In the genomic region with DNA sequence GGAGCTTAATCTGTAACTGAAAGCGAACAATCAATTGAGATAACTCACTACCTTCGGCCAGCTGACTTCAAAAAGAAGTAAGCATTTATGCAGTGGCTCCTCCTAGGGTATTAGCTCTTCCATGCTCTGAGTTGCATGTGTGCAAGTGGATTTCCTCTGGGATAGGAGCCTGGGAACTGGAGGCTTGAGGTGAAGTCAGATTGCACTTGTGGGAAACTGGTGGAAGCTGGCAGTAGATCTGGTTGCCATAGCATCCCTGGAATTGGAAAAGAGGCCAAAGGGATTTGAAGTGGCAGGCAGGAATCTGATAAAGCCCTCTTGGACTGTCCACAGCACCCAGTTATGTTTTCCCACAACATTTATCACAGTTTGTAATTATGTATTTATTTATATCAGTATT, we compare ENCODE assay signal across 22 cellular contexts. TPM values are rescaled to one million over a fixed set of nuclear protein-coding genes. Genes with fewer than 3 reads are reported as not detected.
DNase-seq lines count a peak whose midpoint lies in the region; ATAC-seq, FAIRE-seq and TF ChIP-seq lines count a peak whose summit lies in the region.
"Had no signal": no experiment of that assay in that cellular context is flagged by ENCODE, and none has a peak within 500 bp of the region (broad histone marks: within the 10 kb centered on the region; RNA-seq: fewer than 3 reads in every experiment).

No MANE protein-coding gene starts in this region.

- H3K23ac ChIP-seq in mesendoderm (ENCODE audit: low read length): no peak overlapping the region

- H2AK5ac ChIP-seq in mesendoderm (ENCODE audit: low read length): no peak overlapping the region

- no TSS peak for BruUV-seq in MCF 10A (replicated peaks; lab: Mats Ljungman, UMichigan)

- H3K4me3 ChIP-seq in AG10803 (ENCODE audit: low read length) (no peak overlapping the region), astrocyte (ENCODE audit: insufficient read depth, low read depth, low read length) (no peak overlapping the region), mesendoderm (ENCODE audit: low read length) (no peak overlapping the region)
- H3K4me3 ChIP-seq: HAP-1, PC-9 had no signal

- no peak overlapping the region for H2AFZ ChIP-seq in astrocyte (ENCODE audit: low read depth, low read length)
- H2AFZ ChIP-seq: PC-9 had no signal

- H4K20me1 ChIP-seq in astrocyte (ENCODE audit: insufficient read depth, low read length): no peaks in the 10 kb centered on the region

- H3K9ac ChIP-seq in astrocyte (ENCODE audit: low read length) (no peak overlapping the region), mesendoderm (ENCODE audit: low read length) (no peak overlapping the region)

- H3K79me2 ChIP-seq in astrocyte (ENCODE audit: insufficient read depth, low read length): no peaks in the 10 kb centered on the region
- no peaks in the 10 kb centered on the region for H3K79me2 ChIP-seq in mesendoderm (ENCODE audit: control insufficient read depth, insufficient read depth, low read length)

- TF ChIP-seq CTCF in AG10803 (conservative IDR thresholded peaks at IDR 0.05; ENCODE audit: low read length) (no peak), astrocyte (IDR thresholded peaks at IDR 0.05; ENCODE audit: insufficient read depth, low read depth, low read length) (no peak), MCF 10A (IDR thresholded peaks at IDR 0.05; ENCODE audit: unreplicated experiment) (no peak)

- ATAC-seq in GM21576 (IDR thresholded peaks at IDR 0.05; ENCODE audit: unreplicated experiment) (no peak), GM18907 (IDR thresholded peaks at IDR 0.05; ENCODE audit: unreplicated experiment) (no peak)
- ATAC-seq: Right ventricle myocardium inferior, SK-N-SH treated with all-trans-retinoic acid at 6 μM for 48 hours had no signal

- POLR2A ChIA-PET in MCF 10A (lab: Yijun Ruan, JAX): interaction anchor here (1.1 kb wide), 1 partner anchor 84 kb away, joined by 3 read pairs; no protein-coding TSS in a partner anchor

- no peaks in the 10 kb centered on the region for H3K9me3 ChIP-seq in astrocyte (ENCODE audit: insufficient read depth, low read depth, low read length)

- intact Hi-C loops in MCF 10A (cut with micrococcal nuclease): no loop called here

- H3K18ac ChIP-seq in mesendoderm (ENCODE audit: low read length): no peak overlapping the region

- H4K5ac ChIP-seq in mesendoderm (ENCODE audit: low read length): no peak overlapping the region

- H3K36me3 Mint-ChIP-seq in astrocyte (ENCODE audit: low read depth, unreplicated experiment): no peaks in the 10 kb centered on the region
- no peaks in the 10 kb centered on the region for H3K36me3 Mint-ChIP-seq in MCF 10A (ENCODE audit: insufficient read depth, unreplicated experiment)
- H3K36me3 Mint-ChIP-seq in activated T-cell treated with anti-CD3 and anti-CD28 coated beads, Interleukin-2, amount 50 U/mL, for 24 hours (ENCODE audit: low read depth): no peaks in the 10 kb centered on the region

- H3K27me3 ChIP-seq in astrocyte (ENCODE audit: insufficient read depth, low read length) (no peaks in the 10 kb centered on the region), mesendoderm (ENCODE audit: insufficient read depth, low read length, poor library complexity) (no peaks in the 10 kb centered on the region)

- FAIRE-seq in astrocyte (lab: Jason Lieb, UNC): no peak

- in situ Hi-C loops in G401 (cut with HindIII; ENCODE audit: low sequenced_read_pairs): no loop called here

- no peaks in the 10 kb centered on the region for H3K9me3 Mint-ChIP-seq in astrocyte (ENCODE audit: unreplicated experiment)
- H3K9me3 Mint-ChIP-seq in MCF 10A (ENCODE audit: unreplicated experiment): peaks cover 7% of the 10 kb centered on the region
- H3K9me3 Mint-ChIP-seq in activated T-cell treated with anti-CD3 and anti-CD28 coated beads, Interleukin-2, amount 50 U/mL, for 24 hours: peaks cover 5% of the 10 kb centered on the region
- H3K9me3 Mint-ChIP-seq: CD4-positive, alpha-beta T cell had no signal

- no peaks in the 10 kb centered on the region for H3K36me3 ChIP-seq in astrocyte (ENCODE audit: insufficient read depth, low read length)
- no peaks in the 10 kb centered on the region for H3K36me3 ChIP-seq in mesendoderm (ENCODE audit: control insufficient read depth, insufficient read depth, low read length)
- H3K36me3 ChIP-seq: HAP-1 had no signal

- no peak overlapping the region for H2BK15ac ChIP-seq in mesendoderm (replicated peaks; ENCODE audit: low read depth)

- no peak overlapping the region for H3K56ac ChIP-seq in mesendoderm (ENCODE audit: low read length)

- H3K4me3 Mint-ChIP-seq in astrocyte (ENCODE audit: unreplicated experiment) (no peak overlapping the region), MCF 10A (ENCODE audit: unreplicated experiment) (no peak overlapping the region)
- H3K4me3 Mint-ChIP-seq in activated T-cell treated with anti-CD3 and anti-CD28 coated beads, Interleukin-2, amount 50 U/mL, for 24 hours: no peak overlapping the region
- H3K4me3 Mint-ChIP-seq: B cell; CD4-positive, alpha-beta T cell had no signal

- no peaks in the 10 kb centered on the region for H3K4me1 ChIP-seq in astrocyte (ENCODE audit: insufficient read depth, low read length)
- no peaks in the 10 kb centered on the region for H3K4me1 ChIP-seq in mesendoderm (ENCODE audit: control insufficient read depth, low read depth, low read length)
- H3K4me1 ChIP-seq: HAP-1 had no signal

- WGBS in mesendoderm (ENCODE audit: extremely low coverage, insufficient coverage, low lambda C conversion rate): no CpG with 5 or more reads among the region's 2 CpGs

- no peak overlapping the region for H2BK5ac ChIP-seq in mesendoderm (ENCODE audit: low read length)

- no peak overlapping the region for H3K4me2 ChIP-seq in astrocyte (ENCODE audit: low read length)
- H3K4me2 ChIP-seq in mesendoderm (ENCODE audit: low read length): no peak overlapping the region
- H3K4me2 ChIP-seq: PC-9 had no signal

- H3K27me3 Mint-ChIP-seq in astrocyte (ENCODE audit: low read depth, unreplicated experiment): peaks cover 1% of the 10 kb centered on the region
- H3K27me3 Mint-ChIP-seq in MCF 10A (ENCODE audit: insufficient read depth, unreplicated experiment): no peaks in the 10 kb centered on the region
- H3K27me3 Mint-ChIP-seq in activated T-cell treated with anti-CD3 and anti-CD28 coated beads, Interleukin-2, amount 50 U/mL, for 24 hours: no peaks in the 10 kb centered on the region
- H3K27me3 Mint-ChIP-seq: CD4-positive, alpha-beta T cell had no signal

- peaks cover 5% of the 10 kb centered on the region for H3K4me1 Mint-ChIP-seq in astrocyte (ENCODE audit: low read depth, unreplicated experiment)
- H3K4me1 Mint-ChIP-seq in MCF 10A (ENCODE audit: insufficient read depth, unreplicated experiment): no peaks in the 10 kb centered on the region
- H3K4me1 Mint-ChIP-seq in activated T-cell treated with anti-CD3 and anti-CD28 coated beads, Interleukin-2, amount 50 U/mL, for 24 hours (ENCODE audit: low read depth): no peaks in the 10 kb centered on the region
- H3K4me1 Mint-ChIP-seq: B cell had no signal

- H3K79me1 ChIP-seq in mesendoderm (ENCODE audit: low read length): no peaks in the 10 kb centered on the region

- H3K4ac ChIP-seq in mesendoderm (ENCODE audit: low read depth, low read length): no peak overlapping the region

- H3K27ac Mint-ChIP-seq in astrocyte (ENCODE audit: unreplicated experiment): no peak overlapping the region
- no peak overlapping the region for H3K27ac Mint-ChIP-seq in MCF 10A (ENCODE audit: low read depth, unreplicated experiment)
- no peak overlapping the region for H3K27ac Mint-ChIP-seq in activated T-cell treated with anti-CD3 and anti-CD28 coated beads, Interleukin-2, amount 50 U/mL, for 24 hours
- H3K27ac Mint-ChIP-seq: B cell; CD4-positive, alpha-beta T cell had no signal

- H4K8ac ChIP-seq in mesendoderm (ENCODE audit: low read depth, low read length): no peak overlapping the region

- no peak overlapping the region for H2BK120ac ChIP-seq in mesendoderm (ENCODE audit: low read depth, low read length)

- CTCF ChIA-PET in MCF 10A (lab: Yijun Ruan, JAX): no interaction called here

- H3K27ac ChIP-seq in astrocyte (ENCODE audit: low read depth, low read length) (no peak overlapping the region), mesendoderm (ENCODE audit: low read depth, low read length) (no peak overlapping the region)
- H3K27ac ChIP-seq: PC-9 had no signal

- DNase-seq in AG10803 (ENCODE audit: low read depth) (peak; percentile 12), G401 (ENCODE audit: low spot score) (peak; percentile 38), astrocyte (ENCODE audit: low read depth) (peak; percentile 28), mesendoderm (peak; percentile 2), MCF 10A (ENCODE audit: unreplicated experiment) (no peak)
- DNase-seq in activated T-cell treated with anti-CD3 and anti-CD28 coated beads, Interleukin-2, amount 50 U/mL, for 24 hours: no peak
- DNase-seq: Calu3; CD4-positive, alpha-beta T cell; IMR-90; Kasumi-1; MV-4-11; NCI-H1417 treated with DMSO at 0.1 percent for 48 hours; NCI-H2081; NCI-H2227 treated with DMSO at 0.1 percent for 48 hours; NCI-H526 treated with DMSO at 0.1 percent for 48 hours; PC-9 had no signal

RNA-seq across cellular contexts. Expression of a gene that starts 50.6 kb away (rescaled TPM):
- total RNA-seq in G401 (2014; rRNA removed; shearing (Covaris generic)): 8.6 and 16.3 TPM in 2 replicates
- total RNA-seq in astrocyte (29.1 and 34.3 TPM in 2 replicates), MCF 10A (2022) (72.9 and 76.5 TPM in 2 replicates)
- polyA plus RNA-seq in mesendoderm (2013, experiment 1 of 2): 23.6 TPM
- 23.3 TPM for polyA plus RNA-seq in mesendoderm (2013, experiment 2 of 2)

Comparison
In these comparisons a context has a peak if more than half of its experiments do, and no peak if none do; other contexts are left out.
1. DNase-seq: peak in AG10803 (single experiment), G401 (single experiment), astrocyte (single experiment) and mesendoderm (single experiment); none in MCF 10A (single experiment) and activated T-cell treated with anti-CD3 and anti-CD28 coated beads, Interleukin-2, amount 50 U/mL, for 24 hours (single experiment).